In the genomic region with DNA sequence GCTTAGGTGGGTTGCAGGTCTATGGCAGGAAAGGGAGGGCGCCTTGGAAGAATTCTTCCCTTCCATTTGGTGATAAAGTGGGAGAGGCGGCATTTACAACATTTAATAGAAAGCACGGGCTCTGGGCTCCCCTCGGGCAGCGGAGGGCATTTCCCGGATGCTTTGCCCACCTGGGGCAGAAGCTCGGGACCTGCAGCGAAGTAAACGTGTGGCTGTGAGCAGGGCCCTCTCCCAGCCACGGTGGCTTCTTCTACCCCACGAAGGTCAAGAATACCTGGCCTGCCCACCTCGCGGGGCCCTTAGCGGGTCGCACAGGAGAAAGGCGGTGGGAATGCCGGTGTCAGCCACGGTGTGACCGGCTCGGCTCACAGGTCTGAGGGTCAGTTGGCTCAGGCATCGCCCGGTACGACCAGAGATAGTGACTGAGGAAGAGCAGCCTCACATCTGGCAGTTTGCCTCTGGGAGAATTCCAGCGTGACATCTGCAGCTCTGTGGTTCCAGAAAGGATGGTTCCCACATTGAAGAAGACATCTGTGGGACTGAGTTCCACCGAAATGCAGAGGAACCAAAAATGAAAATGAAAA, we compare ENCODE assay signal across 8 cellular contexts. TPM values are rescaled to one million over a fixed set of nuclear protein-coding genes. Genes with fewer than 3 reads are reported as not detected.
DNase-seq lines count a peak whose midpoint lies in the region; ATAC-seq, FAIRE-seq and TF ChIP-seq lines count a peak whose summit lies in the region.

No MANE protein-coding gene starts in this region.

- peak overlapping the region; percentile 42 for H2AFZ ChIP-seq in neuron (ENCODE audit: low read depth, low read length)

- CTCF ChIA-PET in Caco-2 (lab: Charles Lee) = no interaction called here
- CTCF ChIA-PET in T-cell (lab: Charles Lee) = no interaction called here

- FAIRE-seq in D721Med (lab: Jason Lieb, UNC) = no peak

- H3K36me3 Mint-ChIP-seq in Caco-2 (ENCODE audit: insufficient read depth, unreplicated experiment) (peaks cover 23% of the 10 kb centered on the region), T-cell (no peaks in the 10 kb centered on the region)

- H3K4me3 Mint-ChIP-seq in Caco-2 (ENCODE audit: unreplicated experiment) (peak overlapping the region; percentile 86), T-cell (peak overlapping the region; percentile 66 to 70 (median 66))

- ATAC-seq in GM21723 (IDR thresholded peaks at IDR 0.05; ENCODE audit: unreplicated experiment) = peak; percentile 37
- peak in 1 of 4 experiments; percentile 21 for ATAC-seq in T-cell (replicated peaks in 1 of 4)

- H3K4me1 Mint-ChIP-seq in Caco-2 (ENCODE audit: low read depth, unreplicated experiment) = peaks cover 11% of the 10 kb centered on the region
- H3K4me1 Mint-ChIP-seq in T-cell = peaks cover 14 to 21% (median 17%) of the 10 kb centered on the region in 3 donors

- H3K36me3 ChIP-seq in Caco-2 (ENCODE audit: control insufficient read depth, insufficient read depth, low read length) = no peaks in the 10 kb centered on the region
- H3K36me3 ChIP-seq in neuron (ENCODE audit: insufficient read depth, low read length) = no peaks in the 10 kb centered on the region

- H3K27me3 ChIP-seq in Caco-2 (replicated peaks; ENCODE audit: control insufficient read depth, insufficient read depth, low read length) (no peaks in the 10 kb centered on the region), neuron (ENCODE audit: insufficient read depth, low read length) (no peaks in the 10 kb centered on the region)

- DNase-seq in Caco-2 (no peak), T-cell (no peak), fibroblast of peridontal ligament (ENCODE audit: extremely low read depth) (peak; percentile 31), HPDE6-E6E7 (ENCODE audit: extremely low spot score) (no peak), D721Med (ENCODE audit: insufficient read length, low spot score) (no peak)
- DNase-seq in activated CD4-positive, alpha-beta T cell treated with anti-CD3 and anti-CD28 coated beads, Interleukin-2, amount 50 U/mL, for 4 hours = no peak

- H3K9me3 ChIP-seq in Caco-2 (no peaks in the 10 kb centered on the region), neuron (ENCODE audit: low read length) (no peaks in the 10 kb centered on the region)

- intact Hi-C loops in Caco-2 (cut with micrococcal nuclease; ENCODE audit: unreplicated experiment) = loop anchor here (1.0 kb wide), 1 partner anchor 11 kb away; no protein-coding TSS in a partner anchor

- TF ChIP-seq CTCF in Caco-2 (IDR thresholded peaks at IDR 0.05; ENCODE audit: insufficient read depth in 1 of 2, low read depth in 1 of 2, low read length in 1 of 2, severe bottlenecking in 1 of 2, unreplicated experiment in 1 of 2) (no peak), D721Med (IDR thresholded peaks at IDR 0.05; ENCODE audit: insufficient read depth, missing control alignments) (no peak)

- no peaks in the 10 kb centered on the region for H3K9me3 Mint-ChIP-seq in Caco-2 (ENCODE audit: unreplicated experiment)
- no peaks in the 10 kb centered on the region for H3K9me3 Mint-ChIP-seq in T-cell

- H3K4me1 ChIP-seq in Caco-2 = peaks cover 18% of the 10 kb centered on the region
- peaks cover 7% of the 10 kb centered on the region for H3K4me1 ChIP-seq in neuron (ENCODE audit: insufficient read depth, low read length)

- POLR2A ChIA-PET in Caco-2 (lab: Charles Lee) = interaction anchor here (0.7 to 1.0 kb wide), 2 partner anchors 9 to 172 kb away, joined by 3 to 4 read pairs; no protein-coding TSS in a partner anchor
- POLR2A ChIA-PET in T-cell (lab: Charles Lee) = no interaction called here

- H3K27ac Mint-ChIP-seq in Caco-2 (ENCODE audit: unreplicated experiment) (peak overlapping the region; percentile 86), T-cell (no peak overlapping the region)

- BruUV-seq in Caco-2 (replicated peaks; lab: Mats Ljungman, UMichigan) = TSS peak; percentile 76

- H3K4me3 ChIP-seq in Caco-2 (ENCODE audit: low read depth, low read length) (peak overlapping the region; percentile 83), neuron (ENCODE audit: low read length) (peak overlapping the region; percentile 58)

- H3K27me3 Mint-ChIP-seq in Caco-2 (ENCODE audit: insufficient read depth, unreplicated experiment) (no peaks in the 10 kb centered on the region), T-cell (peaks cover 73 to 77% of the 10 kb centered on the region in 2 donors)

RNA-seq across cellular contexts. Expression of a gene that starts 0.6 kb away (rescaled TPM):
- total RNA-seq in Caco-2 (2022) (21.7 and 28.5 TPM in 2 replicates), T-cell (1 to 10 TPM in 1 of 5 donors, under 1 TPM in 2, not detected in 2; 0.29 to 1.0 (median 0.66) TPM)

Comparison
In these comparisons a context has a peak if more than half of its experiments do, and no peak if none do; other contexts are left out.
1. RNA of a gene that starts 0.6 kb away (total RNA-seq): 21.7 to 28.5 TPM in Caco-2; 0.29 to 1.0 TPM in T-cell; every median in the first group is over 10 times any median in the second.